ENCODE assay signal across 1 cellular context in genomic region chr14:69701857-69702256, GRCh38.
TF ChIP-seq lines count a peak whose summit lies in the region.

No MANE protein-coding gene starts in this region.

TF ChIP-seq in K562, 482 proteins besides CTCF, POLR2A, EP300 and RAD21 (continued from another document and continues in another):
- TF ChIP-seq MGA (IDR thresholded peaks at IDR 0.05), result no peak
- no peak for TF ChIP-seq EZH2 (IDR thresholded peaks at IDR 0.05; ENCODE audit: borderline replicate concordance, low read depth, low read length)
- TF ChIP-seq ELK1 (CRISPR knock-in tag; IDR thresholded peaks at IDR 0.05), result no peak
- TF ChIP-seq MLX (CRISPR knock-in tag; conservative IDR thresholded peaks at IDR 0.05), result no peak
- TF ChIP-seq HMG20A (CRISPR knock-in tag; conservative IDR thresholded peaks at IDR 0.05), result no peak
- TF ChIP-seq ZNF146 (CRISPR knock-in tag; IDR thresholded peaks at IDR 0.05; ENCODE audit: unreplicated experiment), result no peak
- TF ChIP-seq ZNF263 (CRISPR knock-in tag; IDR thresholded peaks at IDR 0.05; ENCODE audit: borderline replicate concordance), result no peak
- TF ChIP-seq ZNF77 (CRISPR knock-in tag; IDR thresholded peaks at IDR 0.05), result no peak
- no peak for TF ChIP-seq ETS2 (tag; IDR thresholded peaks at IDR 0.05; ENCODE audit: borderline replicate concordance, poor library complexity, severe bottlenecking)
- TF ChIP-seq ZNF232 (CRISPR knock-in tag; IDR thresholded peaks at IDR 0.05), result no peak
- no peak for TF ChIP-seq ZNF3 (CRISPR knock-in tag; IDR thresholded peaks at IDR 0.05)
- no peak for TF ChIP-seq CGGBP1 (CRISPR knock-in tag; IDR thresholded peaks at IDR 0.05)
- no peak for TF ChIP-seq ZNF507 (tag; conservative IDR thresholded peaks at IDR 0.05)
- TF ChIP-seq THRB (CRISPR knock-in tag; conservative IDR thresholded peaks at IDR 0.05), result no peak
- TF ChIP-seq PHF8 (IDR thresholded peaks at IDR 0.05; ENCODE audit: borderline replicate concordance, low read length), result no peak
- no peak for TF ChIP-seq ZBTB5 (IDR thresholded peaks at IDR 0.05)
- TF ChIP-seq, protein P1, sequence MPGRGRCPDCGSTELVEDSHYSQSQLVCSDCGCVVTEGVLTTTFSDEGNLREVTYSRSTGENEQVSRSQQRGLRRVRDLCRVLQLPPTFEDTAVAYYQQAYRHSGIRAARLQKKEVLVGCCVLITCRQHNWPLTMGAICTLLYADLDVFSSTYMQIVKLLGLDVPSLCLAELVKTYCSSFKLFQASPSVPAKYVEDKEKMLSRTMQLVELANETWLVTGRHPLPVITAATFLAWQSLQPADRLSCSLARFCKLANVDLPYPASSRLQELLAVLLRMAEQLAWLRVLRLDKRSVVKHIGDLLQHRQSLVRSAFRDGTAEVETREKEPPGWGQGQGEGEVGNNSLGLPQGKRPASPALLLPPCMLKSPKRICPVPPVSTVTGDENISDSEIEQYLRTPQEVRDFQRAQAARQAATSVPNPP (IDR thresholded peaks at IDR 0.05; ENCODE audit: borderline replicate concordance, insufficient read depth, insufficient read length), result no peak
- TF ChIP-seq RFX5 (IDR thresholded peaks at IDR 0.05; ENCODE audit: low read depth, low read length), result no peak
- TF ChIP-seq ZNF384 (IDR thresholded peaks at IDR 0.05; ENCODE audit: low read depth, low read length), result no peak
- no peak for TF ChIP-seq E2F1 (CRISPR knock-in tag; IDR thresholded peaks at IDR 0.05)
- no peak for TF ChIP-seq PTBP1 (IDR thresholded peaks at IDR 0.05; ENCODE audit: low read depth, low read length)
- TF ChIP-seq FIP1L1 (IDR thresholded peaks at IDR 0.05; ENCODE audit: low read depth, low read length, poor library complexity, severe bottlenecking), result no peak
- no peak for TF ChIP-seq SFPQ (IDR thresholded peaks at IDR 0.05; ENCODE audit: low read depth, low read length)
- no peak for TF ChIP-seq TEAD1 (CRISPR knock-in tag; IDR thresholded peaks at IDR 0.05)
- no peak for TF ChIP-seq CEBPG (CRISPR knock-in tag; IDR thresholded peaks at IDR 0.05)
- TF ChIP-seq CEBPG (tag; conservative IDR thresholded peaks at IDR 0.05 in 1 of 2, IDR thresholded peaks at IDR 0.05 in 1 of 2), result no peak
- no peak for TF ChIP-seq KLF6 (CRISPR knock-in tag; IDR thresholded peaks at IDR 0.05; ENCODE audit: borderline replicate concordance)
- no peak for TF ChIP-seq MAFF (IDR thresholded peaks at IDR 0.05; ENCODE audit: low read length)
- peak; percentile 49; the same call in 1 of the 2 replicates for TF ChIP-seq NFE2 (IDR thresholded peaks at IDR 0.05; ENCODE audit: low read depth)
- 0 out of 2 replicates have a peak, but pooled peaks have one; percentile 2 for TF ChIP-seq ZBTB7A (IDR thresholded peaks at IDR 0.05; ENCODE audit: borderline replicate concordance, control insufficient read depth, low read depth, low read length)
- TF ChIP-seq EP400 (IDR thresholded peaks at IDR 0.05), result peak; percentile 34; the same call in 1 of the 2 replicates
- no peak; the same call in 1 of the 2 replicates for TF ChIP-seq FOXM1 (IDR thresholded peaks at IDR 0.05; ENCODE audit: low read depth)
- TF ChIP-seq FOXM1 (CRISPR knock-in tag; IDR thresholded peaks at IDR 0.05; ENCODE audit: low read depth), result no peak
- no peak for TF ChIP-seq ILK (tag; IDR thresholded peaks at IDR 0.05; ENCODE audit: borderline replicate concordance, low read depth)
- no peak for TF ChIP-seq ZBTB8A (IDR thresholded peaks at IDR 0.05; ENCODE audit: partially characterized antibody)
- TF ChIP-seq TSC22D4 (tag; IDR thresholded peaks at IDR 0.05), result no peak
- TF ChIP-seq SRF (CRISPR knock-in tag; IDR thresholded peaks at IDR 0.05), result no peak
- no peak for TF ChIP-seq ZNF274 (IDR thresholded peaks at IDR 0.05; ENCODE audit: borderline replicate concordance, low read depth, low read length)
- no peak for TF ChIP-seq ZFX (CRISPR knock-in tag; IDR thresholded peaks at IDR 0.05)
- TF ChIP-seq JUN (IDR thresholded peaks at IDR 0.05; ENCODE audit: borderline replicate concordance, low read depth, low read length), result no peak
- no peak for TF ChIP-seq JUN (CRISPR knock-in tag; IDR thresholded peaks at IDR 0.05; ENCODE audit: borderline replicate concordance)
